ENCODE assay signal across 2 cellular contexts in the genomic region with DNA sequence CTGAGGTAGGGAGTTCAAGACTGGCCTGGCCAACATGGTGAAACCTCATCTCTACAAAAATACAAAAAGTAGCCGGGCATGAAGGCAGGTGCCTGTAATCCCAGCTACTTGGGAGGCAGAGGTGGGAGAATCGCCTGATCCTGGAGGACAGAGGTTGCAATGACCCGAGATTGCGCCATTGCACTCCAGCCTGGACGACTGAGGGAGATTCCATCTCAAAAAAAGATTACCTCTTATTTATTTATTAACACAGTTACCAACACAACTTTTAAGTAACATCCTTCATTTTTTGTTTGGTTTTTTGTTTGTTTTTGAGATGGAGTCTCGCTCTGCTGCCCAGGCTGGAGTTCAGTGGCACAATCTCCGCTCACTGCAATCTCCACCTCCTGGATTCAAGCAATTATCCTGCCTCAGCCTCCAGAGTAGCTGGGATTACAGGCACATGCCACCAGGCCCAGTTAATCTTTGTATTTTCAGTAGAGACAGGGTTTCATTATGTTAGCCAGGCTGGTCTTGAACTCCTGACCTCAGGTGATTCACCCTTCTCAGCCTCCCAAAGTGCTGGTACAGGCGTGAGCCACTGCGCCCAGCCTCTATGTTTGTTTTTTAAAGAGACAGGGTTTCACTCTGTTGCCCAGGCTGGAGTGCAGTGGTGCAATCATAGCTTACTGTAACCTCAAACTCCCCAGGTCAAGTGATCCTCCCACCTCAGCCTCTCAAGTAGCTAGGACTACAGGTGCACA.
TF ChIP-seq lines count a peak whose summit lies in the region.

No MANE protein-coding gene starts in this region.

TF ChIP-seq in A549, 52 proteins besides CTCF, POLR2A, EP300 and RAD21:
- TF ChIP-seq CEBPB (IDR thresholded peaks at IDR 0.05): peak; percentile 6 to 37; a peak in 1 of 4 replicates

TF ChIP-seq in H1, 55 proteins besides CTCF, POLR2A, EP300 and RAD21:
- TF ChIP-seq CEBPB (IDR thresholded peaks at IDR 0.05; ENCODE audit: low read depth, low read length): peak; percentile 27; the same call in 1 of the 2 replicates
